In the genomic region with DNA sequence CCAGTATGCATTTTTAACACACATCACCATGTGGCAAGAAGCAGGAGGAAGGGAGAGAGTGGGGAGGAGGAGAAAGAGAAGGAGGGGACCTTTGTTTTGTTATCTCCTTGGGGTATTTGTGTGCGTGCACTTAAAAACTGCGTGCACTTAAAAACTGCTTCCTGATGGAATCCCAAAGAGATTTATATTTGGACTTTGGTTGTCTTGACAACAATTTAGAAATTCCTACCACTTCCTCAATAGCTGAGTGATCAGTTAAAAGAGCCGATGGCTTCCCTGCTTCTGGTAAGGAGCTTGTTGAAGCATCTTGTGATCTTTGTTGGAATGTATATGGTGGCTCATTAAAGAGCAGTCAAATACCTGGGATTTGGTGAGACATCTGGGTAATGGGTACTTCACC, we compare ENCODE assay signal across 17 cellular contexts. TPM values are rescaled to one million over a fixed set of nuclear protein-coding genes. Genes with fewer than 3 reads are reported as not detected.
DNase-seq lines count a peak whose midpoint lies in the region; ATAC-seq and TF ChIP-seq lines count a peak whose summit lies in the region.
"Had no signal": no experiment of that assay in that cellular context is flagged by ENCODE, and none has a peak within 500 bp of the region (broad histone marks: within the 10 kb centered on the region; RNA-seq: fewer than 3 reads in every experiment).

No MANE protein-coding gene starts in this region.

- TF ChIP-seq EP300 in esophagus muscularis mucosa (IDR thresholded peaks at IDR 0.05): no peak

- no peak for TF ChIP-seq POLR2A in esophagus muscularis mucosa (IDR thresholded peaks at IDR 0.05; ENCODE audit: low read depth)

- intact Hi-C loops in esophagus muscularis mucosa (cut with DNase I): loop anchor here (5.0 to 10.0 kb wide), 2 partner anchors 122 to 205 kb away; no protein-coding TSS in a partner anchor

- H3K9me3 Mint-ChIP-seq in nephron progenitor cell: no peaks in the 10 kb centered on the region
- H3K9me3 Mint-ChIP-seq: activated naive CD8-positive, alpha-beta T cell treated with anti-CD3 and anti-CD28 coated beads, Interleukin-2, amount 10 ng/mL, durations not matched to agents 7 days and 5 days; activated T-cell treated with anti-CD3 and anti-CD28 coated beads, Interleukin-2, amount 50 U/mL, for 4 hours had no signal

- TF ChIP-seq CTCF in esophagus muscularis mucosa (IDR thresholded peaks at IDR 0.05) (no peak), nephron progenitor cell (IDR thresholded peaks at IDR 0.05) (no peak)

- H3K36me3 Mint-ChIP-seq in nephron progenitor cell (ENCODE audit: low read depth): no peaks in the 10 kb centered on the region
- H3K36me3 Mint-ChIP-seq: activated naive CD8-positive, alpha-beta T cell treated with anti-CD3 and anti-CD28 coated beads, Interleukin-2, amount 10 ng/mL, durations not matched to agents 7 days and 5 days had no signal

- 33% methylated on average over 3 of the region's 3 CpGs for WGBS in esophagus muscularis mucosa

- no peak overlapping the region for H3K4me3 ChIP-seq in esophagus muscularis mucosa
- H3K4me3 ChIP-seq: cardiac muscle cell, right lobe of liver had no signal

- H3K27me3 Mint-ChIP-seq in nephron progenitor cell (ENCODE audit: low read depth, poor library complexity): peaks cover 33% of the 10 kb centered on the region

- peak overlapping the region; percentile 3 to 97 (median 94) for H3K27ac ChIP-seq in esophagus muscularis mucosa (replicated peaks in 1 of 4)
- H3K27ac ChIP-seq: cardiac muscle cell, right lobe of liver had no signal

- H3K4me1 ChIP-seq in esophagus muscularis mucosa: peaks cover 3 to 76% (median 63%) of the 10 kb centered on the region in 4 donors

- no peak for ATAC-seq in GM21737 (IDR thresholded peaks at IDR 0.05; ENCODE audit: unreplicated experiment)
- ATAC-seq: activated T-cell treated with anti-CD3 and anti-CD28 coated beads, Interleukin-2, amount 50 U/mL, for 4 hours; right lobe of liver had no signal

- no peak overlapping the region for H3K4me3 Mint-ChIP-seq in nephron progenitor cell
- H3K4me3 Mint-ChIP-seq: activated naive CD8-positive, alpha-beta T cell treated with anti-CD3 and anti-CD28 coated beads, Interleukin-2, amount 10 ng/mL, durations not matched to agents 7 days and 5 days; activated T-cell treated with anti-CD3 and anti-CD28 coated beads, Interleukin-2, amount 50 U/mL, for 4 hours had no signal

- H3K27ac Mint-ChIP-seq in nephron progenitor cell: peak overlapping the region; percentile 57
- H3K27ac Mint-ChIP-seq: activated naive CD8-positive, alpha-beta T cell treated with anti-CD3 and anti-CD28 coated beads, Interleukin-2, amount 10 ng/mL, durations not matched to agents 7 days and 5 days had no signal

- no peaks in the 10 kb centered on the region for H3K27me3 ChIP-seq in esophagus muscularis mucosa
- H3K27me3 ChIP-seq: right lobe of liver had no signal

- H3K36me3 ChIP-seq in esophagus muscularis mucosa: no peaks in the 10 kb centered on the region
- H3K36me3 ChIP-seq: cardiac muscle cell, right lobe of liver had no signal

- DNase-seq in AG08396 (ENCODE audit: low spot score) (peak; percentile 19), M059J (ENCODE audit: low read depth) (peak; percentile 42), esophagus muscularis mucosa (ENCODE audit: extremely low spot score) (no peak), nephron progenitor cell (no peak), C1 segment of cervical spinal cord (lab: John Stamatoyannopoulos, UW) (no peak), NCI-H226 (no peak)
- no peak for DNase-seq in activated effector memory CD4-positive, alpha-beta T cell treated with anti-CD3 and anti-CD28 coated beads, Interleukin-2, amount 50 U/mL, for 16 hours
- DNase-seq: activated naive CD8-positive, alpha-beta T cell treated with anti-CD3 and anti-CD28 coated beads, Interleukin-2, amount 10 ng/mL, durations not matched to agents 7 days and 5 days; activated T-cell treated with anti-CD3 and anti-CD28 coated beads, Interleukin-2, amount 50 U/mL, for 4 hours; GDM1; KBM-7; NCI-H1417 treated with DMSO at 0.1 percent for 48 hours; NCI-H345; stimulated activated CD4-positive, alpha-beta T cell treated with anti-CD3 and anti-CD28 coated beads, Interleukin-2, amount 100 ng/mL, for 48 hours had no signal

- no peaks in the 10 kb centered on the region for H3K9me3 ChIP-seq in esophagus muscularis mucosa
- H3K9me3 ChIP-seq: right lobe of liver had no signal

- H3K4me1 Mint-ChIP-seq in nephron progenitor cell: peaks cover 64% of the 10 kb centered on the region

RNA-seq across cellular contexts. Expression of a gene that starts 4.5 kb away (rescaled TPM):
- 36.8 and 53.6 TPM in 2 replicates for total RNA-seq in M059J (2014; rRNA removed; shearing (Covaris generic))
- 100 to 1,000 TPM in 2 of 4 donors, 10 to 100 TPM in 2; 94.0 to 145 (median 107) TPM for total RNA-seq in esophagus muscularis mucosa

Comparison
In these comparisons a context has a peak if more than half of its experiments do, and no peak if none do; other contexts are left out.
1. DNase-seq: peak in AG08396 (single experiment) and M059J (single experiment); none in esophagus muscularis mucosa (single experiment), nephron progenitor cell (single experiment), C1 segment of cervical spinal cord (0 of 14), NCI-H226 (single experiment) and activated effector memory CD4-positive, alpha-beta T cell treated with anti-CD3 and anti-CD28 coated beads, Interleukin-2, amount 50 U/mL, for 16 hours (single experiment).